Comparison of ENCODE assay signal across 1 cellular context in the genomic region with DNA sequence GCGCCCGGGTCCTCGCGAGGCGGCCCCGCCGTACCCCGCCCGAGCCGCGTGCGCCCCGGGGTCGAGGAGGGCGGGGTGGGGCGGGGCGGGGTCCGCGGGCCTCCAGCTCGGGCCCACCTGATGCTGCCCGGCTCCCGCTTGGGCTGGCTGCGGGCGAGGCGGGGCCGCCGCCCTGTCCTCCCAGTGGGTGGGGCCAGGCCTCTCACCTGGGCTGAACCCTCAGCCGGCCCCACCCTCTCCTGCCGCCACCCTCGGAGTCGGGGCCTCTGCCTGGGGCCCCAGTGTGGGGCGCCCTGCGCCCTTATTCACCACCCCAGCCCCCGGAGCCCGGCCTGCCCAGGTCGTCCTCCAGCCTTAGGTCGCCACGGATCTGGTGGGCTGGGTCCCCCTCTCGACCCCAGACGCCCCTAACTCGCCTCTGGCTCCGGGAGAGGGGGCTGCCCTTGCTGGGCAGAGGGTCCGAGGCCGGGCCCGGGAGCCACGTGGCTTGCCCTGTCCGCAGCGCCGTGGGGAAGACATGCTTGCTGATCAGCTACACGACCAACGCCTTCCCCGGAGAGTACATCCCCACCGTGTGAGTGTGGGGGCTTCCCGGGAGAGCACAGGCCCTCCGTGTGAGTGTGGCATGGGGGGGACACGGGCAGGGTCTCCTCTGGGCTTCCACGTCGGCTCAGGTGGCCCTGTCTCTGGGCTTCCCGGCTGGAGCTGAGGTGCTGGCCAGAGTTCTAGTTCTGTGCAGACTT.
TF ChIP-seq lines count a peak whose summit lies in the region.

No MANE protein-coding gene starts in this region.

TF ChIP-seq in K562, 482 proteins besides CTCF, POLR2A, EP300 and RAD21 (continued from another document and continues in another):
- TF ChIP-seq, protein P1, sequence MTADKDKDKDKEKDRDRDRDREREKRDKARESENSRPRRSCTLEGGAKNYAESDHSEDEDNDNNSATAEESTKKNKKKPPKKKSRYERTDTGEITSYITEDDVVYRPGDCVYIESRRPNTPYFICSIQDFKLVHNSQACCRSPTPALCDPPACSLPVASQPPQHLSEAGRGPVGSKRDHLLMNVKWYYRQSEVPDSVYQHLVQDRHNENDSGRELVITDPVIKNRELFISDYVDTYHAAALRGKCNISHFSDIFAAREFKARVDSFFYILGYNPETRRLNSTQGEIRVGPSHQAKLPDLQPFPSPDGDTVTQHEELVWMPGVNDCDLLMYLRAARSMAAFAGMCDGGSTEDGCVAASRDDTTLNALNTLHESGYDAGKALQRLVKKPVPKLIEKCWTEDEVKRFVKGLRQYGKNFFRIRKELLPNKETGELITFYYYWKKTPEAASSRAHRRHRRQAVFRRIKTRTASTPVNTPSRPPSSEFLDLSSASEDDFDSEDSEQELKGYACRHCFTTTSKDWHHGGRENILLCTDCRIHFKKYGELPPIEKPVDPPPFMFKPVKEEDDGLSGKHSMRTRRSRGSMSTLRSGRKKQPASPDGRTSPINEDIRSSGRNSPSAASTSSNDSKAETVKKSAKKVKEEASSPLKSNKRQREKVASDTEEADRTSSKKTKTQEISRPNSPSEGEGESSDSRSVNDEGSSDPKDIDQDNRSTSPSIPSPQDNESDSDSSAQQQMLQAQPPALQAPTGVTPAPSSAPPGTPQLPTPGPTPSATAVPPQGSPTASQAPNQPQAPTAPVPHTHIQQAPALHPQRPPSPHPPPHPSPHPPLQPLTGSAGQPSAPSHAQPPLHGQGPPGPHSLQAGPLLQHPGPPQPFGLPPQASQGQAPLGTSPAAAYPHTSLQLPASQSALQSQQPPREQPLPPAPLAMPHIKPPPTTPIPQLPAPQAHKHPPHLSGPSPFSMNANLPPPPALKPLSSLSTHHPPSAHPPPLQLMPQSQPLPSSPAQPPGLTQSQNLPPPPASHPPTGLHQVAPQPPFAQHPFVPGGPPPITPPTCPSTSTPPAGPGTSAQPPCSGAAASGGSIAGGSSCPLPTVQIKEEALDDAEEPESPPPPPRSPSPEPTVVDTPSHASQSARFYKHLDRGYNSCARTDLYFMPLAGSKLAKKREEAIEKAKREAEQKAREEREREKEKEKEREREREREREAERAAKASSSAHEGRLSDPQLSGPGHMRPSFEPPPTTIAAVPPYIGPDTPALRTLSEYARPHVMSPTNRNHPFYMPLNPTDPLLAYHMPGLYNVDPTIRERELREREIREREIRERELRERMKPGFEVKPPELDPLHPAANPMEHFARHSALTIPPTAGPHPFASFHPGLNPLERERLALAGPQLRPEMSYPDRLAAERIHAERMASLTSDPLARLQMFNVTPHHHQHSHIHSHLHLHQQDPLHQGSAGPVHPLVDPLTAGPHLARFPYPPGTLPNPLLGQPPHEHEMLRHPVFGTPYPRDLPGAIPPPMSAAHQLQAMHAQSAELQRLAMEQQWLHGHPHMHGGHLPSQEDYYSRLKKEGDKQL (CRISPR knock-in tag; IDR thresholded peaks at IDR 0.05; ENCODE audit: borderline replicate concordance), result no peak
- TF ChIP-seq MTA1 (IDR thresholded peaks at IDR 0.05; ENCODE audit: borderline replicate concordance), result no peak
- no peak for TF ChIP-seq E2F8 (IDR thresholded peaks at IDR 0.05; ENCODE audit: low read depth, partially characterized antibody)
- TF ChIP-seq NR4A1 (CRISPR knock-in tag; IDR thresholded peaks at IDR 0.05), result no peak
- TF ChIP-seq NR4A1 (tag; IDR thresholded peaks at IDR 0.05), result no peak
- TF ChIP-seq, protein P2, sequence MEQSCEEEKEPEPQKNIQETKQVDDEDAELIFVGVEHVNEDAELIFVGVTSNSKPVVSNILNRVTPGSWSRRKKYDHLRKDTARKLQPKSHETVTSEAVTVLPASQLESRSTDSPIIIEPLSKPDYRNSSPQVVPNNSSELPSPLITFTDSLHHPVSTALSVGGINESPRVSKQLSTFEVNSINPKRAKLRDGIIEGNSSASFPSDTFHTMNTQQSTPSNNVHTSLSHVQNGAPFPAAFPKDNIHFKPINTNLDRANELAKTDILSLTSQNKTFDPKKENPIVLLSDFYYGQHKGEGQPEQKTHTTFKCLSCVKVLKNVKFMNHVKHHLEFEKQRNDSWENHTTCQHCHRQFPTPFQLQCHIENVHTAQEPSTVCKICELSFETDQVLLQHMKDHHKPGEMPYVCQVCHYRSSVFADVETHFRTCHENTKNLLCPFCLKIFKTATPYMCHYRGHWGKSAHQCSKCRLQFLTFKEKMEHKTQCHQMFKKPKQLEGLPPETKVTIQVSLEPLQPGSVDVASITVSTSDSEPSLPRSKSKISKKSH (CRISPR knock-in tag; IDR thresholded peaks at IDR 0.05), result no peak
- no peak for TF ChIP-seq PHB (CRISPR knock-in tag; IDR thresholded peaks at IDR 0.05)
- no peak for TF ChIP-seq NELFE (IDR thresholded peaks at IDR 0.05; ENCODE audit: insufficient read depth, insufficient read length)
- TF ChIP-seq NFRKB (IDR thresholded peaks at IDR 0.05; ENCODE audit: low read depth), result no peak
- TF ChIP-seq, protein P3, sequence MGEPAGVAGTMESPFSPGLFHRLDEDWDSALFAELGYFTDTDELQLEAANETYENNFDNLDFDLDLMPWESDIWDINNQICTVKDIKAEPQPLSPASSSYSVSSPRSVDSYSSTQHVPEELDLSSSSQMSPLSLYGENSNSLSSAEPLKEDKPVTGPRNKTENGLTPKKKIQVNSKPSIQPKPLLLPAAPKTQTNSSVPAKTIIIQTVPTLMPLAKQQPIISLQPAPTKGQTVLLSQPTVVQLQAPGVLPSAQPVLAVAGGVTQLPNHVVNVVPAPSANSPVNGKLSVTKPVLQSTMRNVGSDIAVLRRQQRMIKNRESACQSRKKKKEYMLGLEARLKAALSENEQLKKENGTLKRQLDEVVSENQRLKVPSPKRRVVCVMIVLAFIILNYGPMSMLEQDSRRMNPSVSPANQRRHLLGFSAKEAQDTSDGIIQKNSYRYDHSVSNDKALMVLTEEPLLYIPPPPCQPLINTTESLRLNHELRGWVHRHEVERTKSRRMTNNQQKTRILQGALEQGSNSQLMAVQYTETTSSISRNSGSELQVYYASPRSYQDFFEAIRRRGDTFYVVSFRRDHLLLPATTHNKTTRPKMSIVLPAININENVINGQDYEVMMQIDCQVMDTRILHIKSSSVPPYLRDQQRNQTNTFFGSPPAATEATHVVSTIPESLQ (CRISPR knock-in tag; IDR thresholded peaks at IDR 0.05), result 0 out of 2 replicates have a peak, but pooled peaks have one; percentile 44
- no peak for TF ChIP-seq SAFB2 (IDR thresholded peaks at IDR 0.05; ENCODE audit: borderline replicate concordance, low read depth, low read length, severe bottlenecking)
- peak; percentile 51; the same call in 1 of the 2 replicates for TF ChIP-seq TFAP4 (CRISPR knock-in tag; IDR thresholded peaks at IDR 0.05; ENCODE audit: borderline replicate concordance)
- TF ChIP-seq ZKSCAN1 (IDR thresholded peaks at IDR 0.05; ENCODE audit: low read depth, low read length), result 0 out of 2 replicates have a peak, but pooled peaks have one; percentile 32
- TF ChIP-seq WHSC1 (IDR thresholded peaks at IDR 0.05; ENCODE audit: low read length), result no peak
- TF ChIP-seq POLR2B (IDR thresholded peaks at IDR 0.05; ENCODE audit: low read depth, partially characterized antibody), result peak; percentile 54
- peak; percentile 90 for TF ChIP-seq HMGN3 (IDR thresholded peaks at IDR 0.05; ENCODE audit: borderline replicate concordance, extremely low read depth, insufficient read length, low read depth, low read length)
- TF ChIP-seq ZNF76 (CRISPR knock-in tag; IDR thresholded peaks at IDR 0.05; ENCODE audit: borderline replicate concordance), result no peak
- TF ChIP-seq RAD51 (IDR thresholded peaks at IDR 0.05; ENCODE audit: borderline replicate concordance, low read depth), result peak; percentile 36; the same call in 1 of the 2 replicates
- TF ChIP-seq ELK1 (CRISPR knock-in tag; IDR thresholded peaks at IDR 0.05), result no peak
- no peak for TF ChIP-seq HNRNPUL1 (IDR thresholded peaks at IDR 0.05; ENCODE audit: low read length)
- TF ChIP-seq ZNF384 (IDR thresholded peaks at IDR 0.05; ENCODE audit: low read depth, low read length), result no peak
- TF ChIP-seq ZNF696 (CRISPR knock-in tag; conservative IDR thresholded peaks at IDR 0.05), result no peak
- TF ChIP-seq MECOM (CRISPR knock-in tag; IDR thresholded peaks at IDR 0.05), result no peak
- no peak for TF ChIP-seq ZNF511 (CRISPR knock-in tag; IDR thresholded peaks at IDR 0.05)
- no peak for TF ChIP-seq THRAP3 (IDR thresholded peaks at IDR 0.05; ENCODE audit: borderline replicate concordance)
- peak; percentile 83 for TF ChIP-seq CTBP1 (IDR thresholded peaks at IDR 0.05; ENCODE audit: borderline replicate concordance)
- no peak for TF ChIP-seq RBM34 (IDR thresholded peaks at IDR 0.05; ENCODE audit: borderline replicate concordance, insufficient read depth, low read length)
- no peak for TF ChIP-seq ZNF668 (CRISPR knock-in tag; IDR thresholded peaks at IDR 0.05)
- TF ChIP-seq CBFB (CRISPR knock-in tag; IDR thresholded peaks at IDR 0.05), result 0 out of 2 replicates have a peak, but pooled peaks have one; percentile 32
- TF ChIP-seq ZNF431 (CRISPR knock-in tag; IDR thresholded peaks at IDR 0.05), result no peak
- TF ChIP-seq, protein P4, sequence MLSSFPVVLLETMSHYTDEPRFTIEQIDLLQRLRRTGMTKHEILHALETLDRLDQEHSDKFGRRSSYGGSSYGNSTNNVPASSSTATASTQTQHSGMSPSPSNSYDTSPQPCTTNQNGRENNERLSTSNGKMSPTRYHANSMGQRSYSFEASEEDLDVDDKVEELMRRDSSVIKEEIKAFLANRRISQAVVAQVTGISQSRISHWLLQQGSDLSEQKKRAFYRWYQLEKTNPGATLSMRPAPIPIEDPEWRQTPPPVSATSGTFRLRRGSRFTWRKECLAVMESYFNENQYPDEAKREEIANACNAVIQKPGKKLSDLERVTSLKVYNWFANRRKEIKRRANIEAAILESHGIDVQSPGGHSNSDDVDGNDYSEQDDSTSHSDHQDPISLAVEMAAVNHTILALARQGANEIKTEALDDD (IDR thresholded peaks at IDR 0.05), result no peak
- no peak for TF ChIP-seq BRD9 (IDR thresholded peaks at IDR 0.05; ENCODE audit: low read depth, partially characterized antibody)
- TF ChIP-seq PHF20 (IDR thresholded peaks at IDR 0.05; ENCODE audit: partially characterized antibody), result peak; percentile 53
- no peak for TF ChIP-seq ZNF75A (CRISPR knock-in tag; IDR thresholded peaks at IDR 0.05)
- no peak for TF ChIP-seq ZNF124 (CRISPR knock-in tag; IDR thresholded peaks at IDR 0.05)
- peak; percentile 86 for TF ChIP-seq MTA3 (IDR thresholded peaks at IDR 0.05; ENCODE audit: borderline replicate concordance)
- TF ChIP-seq FIP1L1 (IDR thresholded peaks at IDR 0.05; ENCODE audit: low read depth, low read length, poor library complexity, severe bottlenecking), result peak; percentile 89
- no peak for TF ChIP-seq ATF1 (CRISPR knock-in tag; IDR thresholded peaks at IDR 0.05)
- TF ChIP-seq ATF1 (tag; IDR thresholded peaks at IDR 0.05), result peak; percentile 12; the same call in 1 of the 2 replicates
- TF ChIP-seq RFX7 (CRISPR knock-in tag; IDR thresholded peaks at IDR 0.05), result no peak
- no peak for TF ChIP-seq ID3 (CRISPR knock-in tag; IDR thresholded peaks at IDR 0.05)
- TF ChIP-seq ID3 (tag; IDR thresholded peaks at IDR 0.05), result peak; percentile 58; the same call in 1 of the 2 replicates
- no peak for TF ChIP-seq STAG1 (CRISPR knock-in tag; IDR thresholded peaks at IDR 0.05; ENCODE audit: borderline replicate concordance)
- peak in 1 of 2 experiments; percentile 36; a peak in 1 of 4 replicates for TF ChIP-seq ZNF639 (CRISPR knock-in tag; conservative IDR thresholded peaks at IDR 0.05 in 1 of 2, IDR thresholded peaks at IDR 0.05 in 1 of 2)
